In the genomic region with DNA sequence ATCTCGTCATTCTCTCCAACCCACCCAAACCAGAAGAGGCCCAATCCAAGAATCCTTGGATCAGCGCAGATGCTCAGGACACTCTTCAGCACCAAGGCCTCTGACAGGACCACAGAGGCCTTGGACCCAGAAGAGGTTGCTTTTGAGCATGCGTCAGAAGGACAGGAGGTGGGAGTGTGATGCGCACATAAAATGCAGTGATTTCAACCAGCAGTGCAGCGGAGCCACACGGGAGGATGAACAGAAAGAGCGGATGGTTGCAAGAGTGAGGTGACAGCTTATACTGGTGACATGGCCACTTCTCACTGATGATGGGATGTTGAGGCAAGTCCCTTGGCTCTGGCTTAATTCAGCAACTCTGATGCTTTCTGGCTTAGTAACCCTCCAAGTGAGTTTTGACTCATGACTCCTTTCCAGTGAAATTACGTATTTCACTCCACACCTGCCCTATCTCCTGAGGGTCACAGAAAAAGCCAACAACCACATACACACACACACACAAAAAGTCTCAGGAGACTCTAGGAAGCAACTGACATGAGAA, we compare ENCODE assay signal across 15 cellular contexts. TPM values are rescaled to one million over a fixed set of nuclear protein-coding genes. Genes with fewer than 3 reads are reported as not detected.
DNase-seq lines count a peak whose midpoint lies in the region; TF ChIP-seq lines count a peak whose summit lies in the region.
"Had no signal": no experiment of that assay in that cellular context is flagged by ENCODE, and none has a peak within 500 bp of the region (broad histone marks: within the 10 kb centered on the region; RNA-seq: fewer than 3 reads in every experiment).

No MANE protein-coding gene starts in this region.

- no peak overlapping the region for H3K4me3 Mint-ChIP-seq in HFFc6
- H3K4me3 Mint-ChIP-seq: CD4-positive, alpha-beta T cell; naive thymus-derived CD4-positive, alpha-beta T cell had no signal

- no peak for TF ChIP-seq POLR2A in stomach (IDR thresholded peaks at IDR 0.05)

- TF ChIP-seq CTCF in HFFc6 (IDR thresholded peaks at IDR 0.05) (no peak), ascending aorta (IDR thresholded peaks at IDR 0.05) (no peak), liver (IDR thresholded peaks at IDR 0.05; ENCODE audit: low read depth, low read length, missing input control) (no peak), stomach (IDR thresholded peaks at IDR 0.05) (no peak)

- 0 out of 2 replicates have a peak, but pooled peaks cover 5% of the 10 kb centered on the region for H3K36me3 Mint-ChIP-seq in HFFc6 (ENCODE audit: low read depth)

- H3K36me3 ChIP-seq in ascending aorta (peaks cover 0 to 7% of the 10 kb centered on the region in 2 donors), liver (ENCODE audit: control insufficient read depth in 4 of 4, insufficient read depth in 3 of 4, low read depth in 1 of 4, low read length in 3 of 4) (peaks cover 4 to 10% (median 5%) of the 10 kb centered on the region in 4 donors), stomach (peaks cover 3 to 43% (median 37%) of the 10 kb centered on the region in 4 donors)

- peak overlapping the region; percentile 41 for H3K27ac ChIP-seq in ascending aorta
- peak overlapping the region; percentile 72 to 81 for H3K27ac ChIP-seq in liver (ENCODE audit: low read depth in 1 of 2, low read length in 2 of 2)
- peak overlapping the region; percentile 76 to 82 (median 78) for H3K27ac ChIP-seq in stomach

- H3K4me1 ChIP-seq in ascending aorta, result peaks cover 16 to 29% of the 10 kb centered on the region in 2 donors
- peaks cover 22 to 67% (median 57%) of the 10 kb centered on the region in 4 donors for H3K4me1 ChIP-seq in liver (ENCODE audit: control insufficient read depth in 4 of 4, insufficient read depth in 4 of 4, low read length in 3 of 4)
- peaks cover 34 to 58% (median 48%) of the 10 kb centered on the region in 4 donors for H3K4me1 ChIP-seq in stomach
- H3K4me1 ChIP-seq: HAP-1 had no signal

- H3K4me1 Mint-ChIP-seq in HFFc6 (ENCODE audit: low read depth), result peaks cover 35% of the 10 kb centered on the region

- H3K4me3 ChIP-seq in ascending aorta (no peak overlapping the region), liver (ENCODE audit: low read depth in 1 of 3, low read length in 3 of 3) (no peak overlapping the region), stomach (no peak overlapping the region)
- H3K4me3 ChIP-seq: HAP-1 had no signal

- H3K27me3 ChIP-seq in ascending aorta (no peaks in the 10 kb centered on the region), liver (ENCODE audit: control insufficient read depth in 4 of 4, insufficient read depth in 4 of 4, low read length in 3 of 4) (no peaks in the 10 kb centered on the region), stomach (no peaks in the 10 kb centered on the region)

- intact Hi-C loops in ascending aorta (cut with DNase I) (no loop called here), stomach (cut with DNase I; ENCODE audit: low total_unique reads) (loop anchor here (10.0 kb wide), 1 partner anchor 110 kb away; a partner anchor contains a TSS)

- no peak for TF ChIP-seq RAD21 in liver (IDR thresholded peaks at IDR 0.05)

- TF ChIP-seq EP300 in stomach (IDR thresholded peaks at IDR 0.05), result no peak

- 97% methylated on average over 8 of the region's 8 CpGs for WGBS in liver
- 90 to 95% (median 94%) methylated on average over 8 of the region's 8 CpGs for WGBS in stomach, 5 donors

- peak overlapping the region; percentile 46; the same call in 1 of the 2 replicates for H3K27ac Mint-ChIP-seq in HFFc6
- H3K27ac Mint-ChIP-seq: CD4-positive, alpha-beta T cell had no signal

- no peaks in the 10 kb centered on the region for H3K27me3 Mint-ChIP-seq in HFFc6 (ENCODE audit: insufficient read depth)
- H3K27me3 Mint-ChIP-seq: CD4-positive, alpha-beta T cell; naive thymus-derived CD4-positive, alpha-beta T cell had no signal

- H3K9ac ChIP-seq in liver (ENCODE audit: low read depth in 1 of 2, low read length in 2 of 2), result no peak overlapping the region

- DNase-seq in HFFc6, result no peak
- DNase-seq in ascending aorta (ENCODE audit: low spot score in 2 of 2), result no peak
- DNase-seq in stomach, result no peak
- DNase-seq in NCI-H2029 (lab: John Stamatoyannopoulos, UW), result no peak
- DNase-seq in NCI-H524 treated with DMSO at 0.1 percent for 48 hours (lab: John Stamatoyannopoulos, UW), result no peak
- no peak for DNase-seq in NCI-H1694 treated with DMSO at 0.1 percent for 48 hours (lab: John Stamatoyannopoulos, UW)
- DNase-seq: activated CD4-positive, alpha-beta T cell treated with anti-CD3 and anti-CD28 coated beads for 1 hour; activated gamma-delta T cell; CD4-positive, alpha-beta T cell; central memory CD4-positive, alpha-beta T cell; NCI-H524; trophoblast cell had no signal

- no peaks in the 10 kb centered on the region for H3K9me3 Mint-ChIP-seq in HFFc6
- H3K9me3 Mint-ChIP-seq: CD4-positive, alpha-beta T cell; naive thymus-derived CD4-positive, alpha-beta T cell had no signal

- H3K9me3 ChIP-seq in ascending aorta (no peaks in the 10 kb centered on the region), liver (ENCODE audit: control insufficient read depth in 4 of 4, low read length in 3 of 4) (no peaks in the 10 kb centered on the region), stomach (no peaks in the 10 kb centered on the region)
- H3K9me3 ChIP-seq: HAP-1 had no signal

TF ChIP-seq in liver, 16 proteins besides CTCF, POLR2A, EP300 and RAD21:
- TF ChIP-seq FOXA2 (IDR thresholded peaks at IDR 0.05) (no peak), SP1 (IDR thresholded peaks at IDR 0.05) (no peak), JUND (IDR thresholded peaks at IDR 0.05) (no peak), HNF4A (conservative IDR thresholded peaks at IDR 0.05) (no peak), GABPA (IDR thresholded peaks at IDR 0.05 in 1 of 2, conservative IDR thresholded peaks at IDR 0.05 in 1 of 2) (no peak), EGR1 (IDR thresholded peaks at IDR 0.05; ENCODE audit: low read depth in 2 of 2) (no peak), RXRA (IDR thresholded peaks at IDR 0.05) (no peak)
- TF ChIP-seq, protein P1, sequence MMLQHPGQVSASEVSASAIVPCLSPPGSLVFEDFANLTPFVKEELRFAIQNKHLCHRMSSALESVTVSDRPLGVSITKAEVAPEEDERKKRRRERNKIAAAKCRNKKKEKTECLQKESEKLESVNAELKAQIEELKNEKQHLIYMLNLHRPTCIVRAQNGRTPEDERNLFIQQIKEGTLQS (IDR thresholded peaks at IDR 0.05), result no peak
- TF ChIP-seq, protein P2, sequence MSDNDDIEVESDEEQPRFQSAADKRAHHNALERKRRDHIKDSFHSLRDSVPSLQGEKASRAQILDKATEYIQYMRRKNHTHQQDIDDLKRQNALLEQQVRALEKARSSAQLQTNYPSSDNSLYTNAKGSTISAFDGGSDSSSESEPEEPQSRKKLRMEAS (IDR thresholded peaks at IDR 0.05), result no peak

RNA-seq across cellular contexts. Expression of a gene that starts 25.2 kb away (rescaled TPM):
- total RNA-seq in HFFc6 (2021; fragmentation: NEBNext Ultra II Directional; extraction: Animal tissue kit (Norgen Biotek cat#: 25700)), result 10 to 100 TPM in 2 of 6 experiments, 1 to 10 TPM in 4; 6.8 to 12.8 (median 7.9) TPM
- total RNA-seq in ascending aorta (26.5 TPM), liver (10 to 100 TPM in 1 of 2 donors, 1 to 10 TPM in 1; 7.5 to 35.1 TPM), stomach (10 to 100 TPM; 23.7 to 76.4 (median 33.8) TPM)
- polyA plus RNA-seq in liver (10 to 100 TPM in 1 of 2 donors, 1 to 10 TPM in 1; 6.3 to 22.3 TPM), stomach (1 to 10 TPM; 4.1 to 6.4 (median 6.1) TPM)
